In the genomic region with DNA sequence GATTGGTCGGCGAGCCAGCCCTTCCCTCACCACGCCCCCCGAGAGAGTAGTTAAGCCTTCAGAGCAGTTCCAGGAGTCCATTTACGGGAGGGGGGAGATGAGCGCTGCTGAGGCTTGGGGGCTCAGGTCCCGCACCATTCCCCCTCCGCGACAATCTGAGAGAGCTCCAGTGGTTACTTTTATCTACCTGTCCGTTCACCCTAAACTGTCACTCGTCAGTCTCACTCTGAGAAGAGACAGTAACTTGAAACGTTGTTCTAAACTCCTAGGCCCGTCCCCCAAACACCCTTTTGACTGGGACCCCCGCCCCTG, we compare ENCODE assay signal across 1 cellular context.
TF ChIP-seq lines count a peak whose summit lies in the region.

No MANE protein-coding gene starts in this region.

TF ChIP-seq in K562, 482 proteins besides CTCF, POLR2A, EP300 and RAD21 (continued from another document and continues in another):
- TF ChIP-seq, protein P1, sequence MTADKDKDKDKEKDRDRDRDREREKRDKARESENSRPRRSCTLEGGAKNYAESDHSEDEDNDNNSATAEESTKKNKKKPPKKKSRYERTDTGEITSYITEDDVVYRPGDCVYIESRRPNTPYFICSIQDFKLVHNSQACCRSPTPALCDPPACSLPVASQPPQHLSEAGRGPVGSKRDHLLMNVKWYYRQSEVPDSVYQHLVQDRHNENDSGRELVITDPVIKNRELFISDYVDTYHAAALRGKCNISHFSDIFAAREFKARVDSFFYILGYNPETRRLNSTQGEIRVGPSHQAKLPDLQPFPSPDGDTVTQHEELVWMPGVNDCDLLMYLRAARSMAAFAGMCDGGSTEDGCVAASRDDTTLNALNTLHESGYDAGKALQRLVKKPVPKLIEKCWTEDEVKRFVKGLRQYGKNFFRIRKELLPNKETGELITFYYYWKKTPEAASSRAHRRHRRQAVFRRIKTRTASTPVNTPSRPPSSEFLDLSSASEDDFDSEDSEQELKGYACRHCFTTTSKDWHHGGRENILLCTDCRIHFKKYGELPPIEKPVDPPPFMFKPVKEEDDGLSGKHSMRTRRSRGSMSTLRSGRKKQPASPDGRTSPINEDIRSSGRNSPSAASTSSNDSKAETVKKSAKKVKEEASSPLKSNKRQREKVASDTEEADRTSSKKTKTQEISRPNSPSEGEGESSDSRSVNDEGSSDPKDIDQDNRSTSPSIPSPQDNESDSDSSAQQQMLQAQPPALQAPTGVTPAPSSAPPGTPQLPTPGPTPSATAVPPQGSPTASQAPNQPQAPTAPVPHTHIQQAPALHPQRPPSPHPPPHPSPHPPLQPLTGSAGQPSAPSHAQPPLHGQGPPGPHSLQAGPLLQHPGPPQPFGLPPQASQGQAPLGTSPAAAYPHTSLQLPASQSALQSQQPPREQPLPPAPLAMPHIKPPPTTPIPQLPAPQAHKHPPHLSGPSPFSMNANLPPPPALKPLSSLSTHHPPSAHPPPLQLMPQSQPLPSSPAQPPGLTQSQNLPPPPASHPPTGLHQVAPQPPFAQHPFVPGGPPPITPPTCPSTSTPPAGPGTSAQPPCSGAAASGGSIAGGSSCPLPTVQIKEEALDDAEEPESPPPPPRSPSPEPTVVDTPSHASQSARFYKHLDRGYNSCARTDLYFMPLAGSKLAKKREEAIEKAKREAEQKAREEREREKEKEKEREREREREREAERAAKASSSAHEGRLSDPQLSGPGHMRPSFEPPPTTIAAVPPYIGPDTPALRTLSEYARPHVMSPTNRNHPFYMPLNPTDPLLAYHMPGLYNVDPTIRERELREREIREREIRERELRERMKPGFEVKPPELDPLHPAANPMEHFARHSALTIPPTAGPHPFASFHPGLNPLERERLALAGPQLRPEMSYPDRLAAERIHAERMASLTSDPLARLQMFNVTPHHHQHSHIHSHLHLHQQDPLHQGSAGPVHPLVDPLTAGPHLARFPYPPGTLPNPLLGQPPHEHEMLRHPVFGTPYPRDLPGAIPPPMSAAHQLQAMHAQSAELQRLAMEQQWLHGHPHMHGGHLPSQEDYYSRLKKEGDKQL (CRISPR knock-in tag; IDR thresholded peaks at IDR 0.05; ENCODE audit: borderline replicate concordance), result no peak
- TF ChIP-seq MCM7 (IDR thresholded peaks at IDR 0.05) (no peak), NR3C1 (CRISPR knock-in tag; IDR thresholded peaks at IDR 0.05) (no peak), GTF2F1 (IDR thresholded peaks at IDR 0.05; ENCODE audit: low read depth, low read length) (no peak), ZNF589 (CRISPR knock-in tag; IDR thresholded peaks at IDR 0.05; ENCODE audit: low read depth) (no peak), NFXL1 (CRISPR knock-in tag; IDR thresholded peaks at IDR 0.05) (no peak), NR2C1 (IDR thresholded peaks at IDR 0.05) (no peak), NR2C1 (tag; IDR thresholded peaks at IDR 0.05) (no peak), MAZ (CRISPR knock-in tag; conservative IDR thresholded peaks at IDR 0.05 in 1 of 2, IDR thresholded peaks at IDR 0.05 in 1 of 2) (no peak), NR4A1 (CRISPR knock-in tag; IDR thresholded peaks at IDR 0.05) (no peak), NR4A1 (tag; IDR thresholded peaks at IDR 0.05) (no peak), MED1 (CRISPR knock-in tag; IDR thresholded peaks at IDR 0.05; ENCODE audit: borderline replicate concordance) (no peak), ZNF224 (CRISPR knock-in tag; IDR thresholded peaks at IDR 0.05) (no peak), JUND (IDR thresholded peaks at IDR 0.05; ENCODE audit: borderline replicate concordance, low read depth, low read length) (no peak), JUND (tag; IDR thresholded peaks at IDR 0.05; ENCODE audit: borderline replicate concordance, low read depth, low read length) (no peak), RBBP5 (IDR thresholded peaks at IDR 0.05; ENCODE audit: borderline replicate concordance, insufficient read depth, low read length, poor library complexity, severe bottlenecking) (no peak), HEY1 (CRISPR knock-in tag; IDR thresholded peaks at IDR 0.05; ENCODE audit: borderline replicate concordance) (no peak), ZFX (CRISPR knock-in tag; IDR thresholded peaks at IDR 0.05) (peak; percentile 75), YY1 (IDR thresholded peaks at IDR 0.05; ENCODE audit: borderline replicate concordance in 1 of 3, control insufficient read depth in 1 of 3, extremely low read depth in 1 of 3, insufficient read depth in 3 of 3, insufficient read length in 1 of 3, insufficient replicate concordance in 2 of 3, low read depth in 1 of 3, low read length in 2 of 3) (peak in 1 of 3 experiments; percentile 46), ZBTB1 (CRISPR knock-in tag; IDR thresholded peaks at IDR 0.05; ENCODE audit: borderline replicate concordance, low read depth) (no peak), HDAC8 (tag; IDR thresholded peaks at IDR 0.05) (no peak), ZKSCAN1 (IDR thresholded peaks at IDR 0.05; ENCODE audit: low read depth, low read length) (no peak), DDX20 (tag; IDR thresholded peaks at IDR 0.05; ENCODE audit: low read depth) (no peak), NBN (IDR thresholded peaks at IDR 0.05; ENCODE audit: low read depth) (no peak), ZNF23 (CRISPR knock-in tag; IDR thresholded peaks at IDR 0.05) (no peak), ARID2 (IDR thresholded peaks at IDR 0.05) (no peak), MTA2 (IDR thresholded peaks at IDR 0.05; ENCODE audit: low read depth) (no peak), RBM22 (IDR thresholded peaks at IDR 0.05; ENCODE audit: low read depth, low read length, poor library complexity, severe bottlenecking) (no peak), ZNF184 (CRISPR knock-in tag; IDR thresholded peaks at IDR 0.05) (no peak), ARID1B (IDR thresholded peaks at IDR 0.05) (no peak), TAF9B (IDR thresholded peaks at IDR 0.05; ENCODE audit: partially characterized antibody) (no peak), RCOR1 (IDR thresholded peaks at IDR 0.05; ENCODE audit: borderline replicate concordance in 1 of 2, low read depth in 2 of 2, low read length in 2 of 2) (no peak), FUS (optimal IDR thresholded peaks at IDR 0.05; ENCODE audit: low read depth, low read length) (no peak), NFYB (IDR thresholded peaks at IDR 0.05; ENCODE audit: extremely low read depth, insufficient read length) (peak; percentile 92), HIVEP1 (CRISPR knock-in tag; IDR thresholded peaks at IDR 0.05) (no peak), HDAC6 (IDR thresholded peaks at IDR 0.05; ENCODE audit: low read depth, low read length) (no peak), CBFB (CRISPR knock-in tag; IDR thresholded peaks at IDR 0.05) (no peak), NR1H2 (CRISPR knock-in tag; IDR thresholded peaks at IDR 0.05) (no peak), U2AF2 (optimal IDR thresholded peaks at IDR 0.05; ENCODE audit: low read depth, low read length) (no peak)
- TF ChIP-seq, protein P2, sequence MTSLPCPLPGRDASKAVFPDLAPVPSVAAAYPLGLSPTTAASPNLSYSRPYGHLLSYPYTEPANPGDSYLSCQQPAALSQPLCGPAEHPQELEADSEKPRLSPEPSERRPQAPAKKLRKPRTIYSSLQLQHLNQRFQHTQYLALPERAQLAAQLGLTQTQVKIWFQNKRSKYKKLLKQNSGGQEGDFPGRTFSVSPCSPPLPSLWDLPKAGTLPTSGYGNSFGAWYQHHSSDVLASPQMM (CRISPR knock-in tag; IDR thresholded peaks at IDR 0.05), result no peak
- TF ChIP-seq, protein P3, sequence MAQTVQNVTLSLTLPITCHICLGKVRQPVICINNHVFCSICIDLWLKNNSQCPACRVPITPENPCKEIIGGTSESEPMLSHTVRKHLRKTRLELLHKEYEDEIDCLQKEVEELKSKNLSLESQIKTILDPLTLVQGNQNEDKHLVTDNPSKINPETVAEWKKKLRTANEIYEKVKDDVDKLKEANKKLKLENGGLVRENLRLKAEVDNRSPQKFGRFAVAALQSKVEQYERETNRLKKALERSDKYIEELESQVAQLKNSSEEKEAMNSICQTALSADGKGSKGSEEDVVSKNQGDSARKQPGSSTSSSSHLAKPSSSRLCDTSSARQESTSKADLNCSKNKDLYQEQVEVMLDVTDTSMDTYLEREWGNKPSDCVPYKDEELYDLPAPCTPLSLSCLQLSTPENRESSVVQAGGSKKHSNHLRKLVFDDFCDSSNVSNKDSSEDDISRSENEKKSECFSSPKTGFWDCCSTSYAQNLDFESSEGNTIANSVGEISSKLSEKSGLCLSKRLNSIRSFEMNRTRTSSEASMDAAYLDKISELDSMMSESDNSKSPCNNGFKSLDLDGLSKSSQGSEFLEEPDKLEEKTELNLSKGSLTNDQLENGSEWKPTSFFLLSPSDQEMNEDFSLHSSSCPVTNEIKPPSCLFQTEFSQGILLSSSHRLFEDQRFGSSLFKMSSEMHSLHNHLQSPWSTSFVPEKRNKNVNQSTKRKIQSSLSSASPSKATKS (CRISPR knock-in tag; IDR thresholded peaks at IDR 0.05), result no peak
- TF ChIP-seq, protein P4, sequence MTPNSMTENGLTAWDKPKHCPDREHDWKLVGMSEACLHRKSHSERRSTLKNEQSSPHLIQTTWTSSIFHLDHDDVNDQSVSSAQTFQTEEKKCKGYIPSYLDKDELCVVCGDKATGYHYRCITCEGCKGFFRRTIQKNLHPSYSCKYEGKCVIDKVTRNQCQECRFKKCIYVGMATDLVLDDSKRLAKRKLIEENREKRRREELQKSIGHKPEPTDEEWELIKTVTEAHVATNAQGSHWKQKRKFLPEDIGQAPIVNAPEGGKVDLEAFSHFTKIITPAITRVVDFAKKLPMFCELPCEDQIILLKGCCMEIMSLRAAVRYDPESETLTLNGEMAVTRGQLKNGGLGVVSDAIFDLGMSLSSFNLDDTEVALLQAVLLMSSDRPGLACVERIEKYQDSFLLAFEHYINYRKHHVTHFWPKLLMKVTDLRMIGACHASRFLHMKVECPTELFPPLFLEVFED (CRISPR knock-in tag; conservative IDR thresholded peaks at IDR 0.05), result no peak
- TF ChIP-seq, protein P5, sequence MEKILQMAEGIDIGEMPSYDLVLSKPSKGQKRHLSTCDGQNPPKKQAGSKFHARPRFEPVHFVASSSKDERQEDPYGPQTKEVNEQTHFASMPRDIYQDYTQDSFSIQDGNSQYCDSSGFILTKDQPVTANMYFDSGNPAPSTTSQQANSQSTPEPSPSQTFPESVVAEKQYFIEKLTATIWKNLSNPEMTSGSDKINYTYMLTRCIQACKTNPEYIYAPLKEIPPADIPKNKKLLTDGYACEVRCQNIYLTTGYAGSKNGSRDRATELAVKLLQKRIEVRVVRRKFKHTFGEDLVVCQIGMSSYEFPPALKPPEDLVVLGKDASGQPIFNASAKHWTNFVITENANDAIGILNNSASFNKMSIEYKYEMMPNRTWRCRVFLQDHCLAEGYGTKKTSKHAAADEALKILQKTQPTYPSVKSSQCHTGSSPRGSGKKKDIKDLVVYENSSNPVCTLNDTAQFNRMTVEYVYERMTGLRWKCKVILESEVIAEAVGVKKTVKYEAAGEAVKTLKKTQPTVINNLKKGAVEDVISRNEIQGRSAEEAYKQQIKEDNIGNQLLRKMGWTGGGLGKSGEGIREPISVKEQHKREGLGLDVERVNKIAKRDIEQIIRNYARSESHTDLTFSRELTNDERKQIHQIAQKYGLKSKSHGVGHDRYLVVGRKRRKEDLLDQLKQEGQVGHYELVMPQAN (IDR thresholded peaks at IDR 0.05; ENCODE audit: borderline replicate concordance), result no peak
- TF ChIP-seq, protein P6, sequence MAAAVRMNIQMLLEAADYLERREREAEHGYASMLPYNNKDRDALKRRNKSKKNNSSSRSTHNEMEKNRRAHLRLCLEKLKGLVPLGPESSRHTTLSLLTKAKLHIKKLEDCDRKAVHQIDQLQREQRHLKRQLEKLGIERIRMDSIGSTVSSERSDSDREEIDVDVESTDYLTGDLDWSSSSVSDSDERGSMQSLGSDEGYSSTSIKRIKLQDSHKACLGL (CRISPR knock-in tag; IDR thresholded peaks at IDR 0.05; ENCODE audit: borderline replicate concordance, poor library complexity, severe bottlenecking), result no peak
- TF ChIP-seq, protein P7, sequence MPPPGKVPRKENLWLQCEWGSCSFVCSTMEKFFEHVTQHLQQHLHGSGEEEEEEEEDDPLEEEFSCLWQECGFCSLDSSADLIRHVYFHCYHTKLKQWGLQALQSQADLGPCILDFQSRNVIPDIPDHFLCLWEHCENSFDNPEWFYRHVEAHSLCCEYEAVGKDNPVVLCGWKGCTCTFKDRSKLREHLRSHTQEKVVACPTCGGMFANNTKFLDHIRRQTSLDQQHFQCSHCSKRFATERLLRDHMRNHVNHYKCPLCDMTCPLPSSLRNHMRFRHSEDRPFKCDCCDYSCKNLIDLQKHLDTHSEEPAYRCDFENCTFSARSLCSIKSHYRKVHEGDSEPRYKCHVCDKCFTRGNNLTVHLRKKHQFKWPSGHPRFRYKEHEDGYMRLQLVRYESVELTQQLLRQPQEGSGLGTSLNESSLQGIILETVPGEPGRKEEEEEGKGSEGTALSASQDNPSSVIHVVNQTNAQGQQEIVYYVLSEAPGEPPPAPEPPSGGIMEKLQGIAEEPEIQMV (tag; conservative IDR thresholded peaks at IDR 0.05; ENCODE audit: low read depth), result no peak
- TF ChIP-seq, protein P8, sequence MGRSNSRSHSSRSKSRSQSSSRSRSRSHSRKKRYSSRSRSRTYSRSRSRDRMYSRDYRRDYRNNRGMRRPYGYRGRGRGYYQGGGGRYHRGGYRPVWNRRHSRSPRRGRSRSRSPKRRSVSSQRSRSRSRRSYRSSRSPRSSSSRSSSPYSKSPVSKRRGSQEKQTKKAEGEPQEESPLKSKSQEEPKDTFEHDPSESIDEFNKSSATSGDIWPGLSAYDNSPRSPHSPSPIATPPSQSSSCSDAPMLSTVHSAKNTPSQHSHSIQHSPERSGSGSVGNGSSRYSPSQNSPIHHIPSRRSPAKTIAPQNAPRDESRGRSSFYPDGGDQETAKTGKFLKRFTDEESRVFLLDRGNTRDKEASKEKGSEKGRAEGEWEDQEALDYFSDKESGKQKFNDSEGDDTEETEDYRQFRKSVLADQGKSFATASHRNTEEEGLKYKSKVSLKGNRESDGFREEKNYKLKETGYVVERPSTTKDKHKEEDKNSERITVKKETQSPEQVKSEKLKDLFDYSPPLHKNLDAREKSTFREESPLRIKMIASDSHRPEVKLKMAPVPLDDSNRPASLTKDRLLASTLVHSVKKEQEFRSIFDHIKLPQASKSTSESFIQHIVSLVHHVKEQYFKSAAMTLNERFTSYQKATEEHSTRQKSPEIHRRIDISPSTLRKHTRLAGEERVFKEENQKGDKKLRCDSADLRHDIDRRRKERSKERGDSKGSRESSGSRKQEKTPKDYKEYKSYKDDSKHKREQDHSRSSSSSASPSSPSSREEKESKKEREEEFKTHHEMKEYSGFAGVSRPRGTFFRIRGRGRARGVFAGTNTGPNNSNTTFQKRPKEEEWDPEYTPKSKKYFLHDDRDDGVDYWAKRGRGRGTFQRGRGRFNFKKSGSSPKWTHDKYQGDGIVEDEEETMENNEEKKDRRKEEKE (IDR thresholded peaks at IDR 0.05; ENCODE audit: borderline replicate concordance in 1 of 2, control insufficient read depth in 1 of 2, low read depth in 2 of 2, low read length in 1 of 2), result no peak
- TF ChIP-seq, protein P9, sequence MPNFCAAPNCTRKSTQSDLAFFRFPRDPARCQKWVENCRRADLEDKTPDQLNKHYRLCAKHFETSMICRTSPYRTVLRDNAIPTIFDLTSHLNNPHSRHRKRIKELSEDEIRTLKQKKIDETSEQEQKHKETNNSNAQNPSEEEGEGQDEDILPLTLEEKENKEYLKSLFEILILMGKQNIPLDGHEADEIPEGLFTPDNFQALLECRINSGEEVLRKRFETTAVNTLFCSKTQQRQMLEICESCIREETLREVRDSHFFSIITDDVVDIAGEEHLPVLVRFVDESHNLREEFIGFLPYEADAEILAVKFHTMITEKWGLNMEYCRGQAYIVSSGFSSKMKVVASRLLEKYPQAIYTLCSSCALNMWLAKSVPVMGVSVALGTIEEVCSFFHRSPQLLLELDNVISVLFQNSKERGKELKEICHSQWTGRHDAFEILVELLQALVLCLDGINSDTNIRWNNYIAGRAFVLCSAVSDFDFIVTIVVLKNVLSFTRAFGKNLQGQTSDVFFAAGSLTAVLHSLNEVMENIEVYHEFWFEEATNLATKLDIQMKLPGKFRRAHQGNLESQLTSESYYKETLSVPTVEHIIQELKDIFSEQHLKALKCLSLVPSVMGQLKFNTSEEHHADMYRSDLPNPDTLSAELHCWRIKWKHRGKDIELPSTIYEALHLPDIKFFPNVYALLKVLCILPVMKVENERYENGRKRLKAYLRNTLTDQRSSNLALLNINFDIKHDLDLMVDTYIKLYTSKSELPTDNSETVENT (CRISPR knock-in tag; IDR thresholded peaks at IDR 0.05), result no peak
